In the genomic region with DNA sequence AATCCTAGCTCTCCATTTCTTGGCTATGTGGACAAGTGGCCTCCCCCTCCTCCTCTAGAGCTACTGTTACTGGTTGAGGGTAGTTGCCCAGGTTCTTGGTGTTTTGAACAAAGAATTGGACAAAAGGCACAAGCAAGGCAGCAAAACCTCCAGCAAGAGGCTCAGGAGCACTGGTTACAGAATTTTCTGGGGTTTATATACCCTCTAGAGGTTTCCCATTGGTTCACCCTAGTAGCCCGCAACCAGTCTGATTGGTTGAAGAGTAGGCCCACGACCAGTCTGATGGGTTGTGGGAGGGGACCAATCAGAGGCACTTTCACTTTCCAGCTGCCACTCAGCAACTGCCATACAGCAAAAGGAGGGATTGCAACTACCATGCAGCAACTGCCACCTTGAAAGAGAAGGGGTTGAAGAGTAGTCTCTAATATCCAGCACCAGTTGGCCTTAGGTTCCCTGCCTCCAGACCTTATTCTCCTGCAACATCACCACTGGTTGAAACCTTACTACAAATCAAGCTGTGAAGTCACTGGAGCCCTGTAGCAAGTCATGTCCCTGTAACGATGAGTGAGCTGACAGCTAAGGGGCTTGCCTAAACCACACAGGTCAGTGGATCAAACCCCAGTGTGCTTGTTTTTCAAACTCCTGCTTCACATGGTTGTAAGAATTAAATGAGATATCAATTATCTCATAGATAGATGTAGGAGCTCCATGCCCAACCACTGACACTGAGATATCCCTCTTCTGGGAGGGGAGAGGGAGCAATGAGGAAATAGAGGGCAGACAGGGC, we compare ENCODE assay signal across 1 cellular context.
TF ChIP-seq lines count a peak whose summit lies in the region.

No MANE protein-coding gene starts in this region.

TF ChIP-seq in HepG2, 621 proteins besides CTCF, POLR2A, EP300 and RAD21 (continued from another document and continues in another):
- TF ChIP-seq, protein P1, sequence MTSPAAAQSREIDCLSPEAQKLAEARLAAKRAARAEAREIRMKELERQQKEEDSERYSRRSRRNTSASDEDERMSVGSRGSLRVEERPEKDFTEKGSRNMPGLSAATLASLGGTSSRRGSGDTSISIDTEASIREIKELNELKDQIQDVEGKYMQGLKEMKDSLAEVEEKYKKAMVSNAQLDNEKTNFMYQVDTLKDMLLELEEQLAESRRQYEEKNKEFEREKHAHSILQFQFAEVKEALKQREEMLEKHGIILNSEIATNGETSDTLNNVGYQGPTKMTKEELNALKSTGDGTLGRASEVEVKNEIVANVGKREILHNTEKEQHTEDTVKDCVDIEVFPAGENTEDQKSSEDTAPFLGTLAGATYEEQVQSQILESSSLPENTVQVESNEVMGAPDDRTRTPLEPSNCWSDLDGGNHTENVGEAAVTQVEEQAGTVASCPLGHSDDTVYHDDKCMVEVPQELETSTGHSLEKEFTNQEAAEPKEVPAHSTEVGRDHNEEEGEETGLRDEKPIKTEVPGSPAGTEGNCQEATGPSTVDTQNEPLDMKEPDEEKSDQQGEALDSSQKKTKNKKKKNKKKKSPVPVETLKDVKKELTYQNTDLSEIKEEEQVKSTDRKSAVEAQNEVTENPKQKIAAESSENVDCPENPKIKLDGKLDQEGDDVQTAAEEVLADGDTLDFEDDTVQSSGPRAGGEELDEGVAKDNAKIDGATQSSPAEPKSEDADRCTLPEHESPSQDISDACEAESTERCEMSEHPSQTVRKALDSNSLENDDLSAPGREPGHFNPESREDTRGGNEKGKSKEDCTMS (CRISPR knock-in tag; conservative IDR thresholded peaks at IDR 0.05): no peak
- TF ChIP-seq DPF2 (CRISPR knock-in tag; IDR thresholded peaks at IDR 0.05; ENCODE audit: borderline replicate concordance, low read depth): no peak
- no peak for TF ChIP-seq ZFP36L1 (CRISPR knock-in tag; IDR thresholded peaks at IDR 0.05)
- TF ChIP-seq GZF1 (CRISPR knock-in tag; IDR thresholded peaks at IDR 0.05): no peak
- TF ChIP-seq ATRX (CRISPR knock-in tag; IDR thresholded peaks at IDR 0.05; ENCODE audit: borderline replicate concordance): no peak
- no peak for TF ChIP-seq ZNF790 (CRISPR knock-in tag; IDR thresholded peaks at IDR 0.05; ENCODE audit: borderline replicate concordance)
- no peak for TF ChIP-seq ZBTB3 (CRISPR knock-in tag; IDR thresholded peaks at IDR 0.05; ENCODE audit: borderline replicate concordance, low read depth)
- TF ChIP-seq SATB2 (CRISPR knock-in tag; IDR thresholded peaks at IDR 0.05): no peak
- TF ChIP-seq, protein P2, sequence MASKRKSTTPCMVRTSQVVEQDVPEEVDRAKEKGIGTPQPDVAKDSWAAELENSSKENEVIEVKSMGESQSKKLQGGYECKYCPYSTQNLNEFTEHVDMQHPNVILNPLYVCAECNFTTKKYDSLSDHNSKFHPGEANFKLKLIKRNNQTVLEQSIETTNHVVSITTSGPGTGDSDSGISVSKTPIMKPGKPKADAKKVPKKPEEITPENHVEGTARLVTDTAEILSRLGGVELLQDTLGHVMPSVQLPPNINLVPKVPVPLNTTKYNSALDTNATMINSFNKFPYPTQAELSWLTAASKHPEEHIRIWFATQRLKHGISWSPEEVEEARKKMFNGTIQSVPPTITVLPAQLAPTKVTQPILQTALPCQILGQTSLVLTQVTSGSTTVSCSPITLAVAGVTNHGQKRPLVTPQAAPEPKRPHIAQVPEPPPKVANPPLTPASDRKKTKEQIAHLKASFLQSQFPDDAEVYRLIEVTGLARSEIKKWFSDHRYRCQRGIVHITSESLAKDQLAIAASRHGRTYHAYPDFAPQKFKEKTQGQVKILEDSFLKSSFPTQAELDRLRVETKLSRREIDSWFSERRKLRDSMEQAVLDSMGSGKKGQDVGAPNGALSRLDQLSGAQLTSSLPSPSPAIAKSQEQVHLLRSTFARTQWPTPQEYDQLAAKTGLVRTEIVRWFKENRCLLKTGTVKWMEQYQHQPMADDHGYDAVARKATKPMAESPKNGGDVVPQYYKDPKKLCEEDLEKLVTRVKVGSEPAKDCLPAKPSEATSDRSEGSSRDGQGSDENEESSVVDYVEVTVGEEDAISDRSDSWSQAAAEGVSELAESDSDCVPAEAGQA (IDR thresholded peaks at IDR 0.05; ENCODE audit: low read depth): no peak
- TF ChIP-seq, protein P2 (CRISPR knock-in tag; IDR thresholded peaks at IDR 0.05; ENCODE audit: borderline replicate concordance): no peak
- no peak for TF ChIP-seq SCMH1 (CRISPR knock-in tag; IDR thresholded peaks at IDR 0.05; ENCODE audit: borderline replicate concordance)
- no peak for TF ChIP-seq CENPT (CRISPR knock-in tag; IDR thresholded peaks at IDR 0.05; ENCODE audit: low read depth)
- TF ChIP-seq, protein P3, sequence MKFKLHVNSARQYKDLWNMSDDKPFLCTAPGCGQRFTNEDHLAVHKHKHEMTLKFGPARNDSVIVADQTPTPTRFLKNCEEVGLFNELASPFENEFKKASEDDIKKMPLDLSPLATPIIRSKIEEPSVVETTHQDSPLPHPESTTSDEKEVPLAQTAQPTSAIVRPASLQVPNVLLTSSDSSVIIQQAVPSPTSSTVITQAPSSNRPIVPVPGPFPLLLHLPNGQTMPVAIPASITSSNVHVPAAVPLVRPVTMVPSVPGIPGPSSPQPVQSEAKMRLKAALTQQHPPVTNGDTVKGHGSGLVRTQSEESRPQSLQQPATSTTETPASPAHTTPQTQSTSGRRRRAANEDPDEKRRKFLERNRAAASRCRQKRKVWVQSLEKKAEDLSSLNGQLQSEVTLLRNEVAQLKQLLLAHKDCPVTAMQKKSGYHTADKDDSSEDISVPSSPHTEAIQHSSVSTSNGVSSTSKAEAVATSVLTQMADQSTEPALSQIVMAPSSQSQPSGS (CRISPR knock-in tag; IDR thresholded peaks at IDR 0.05): 0 out of 2 replicates have a peak, but pooled peaks have one; percentile 28
- TF ChIP-seq, protein P4, sequence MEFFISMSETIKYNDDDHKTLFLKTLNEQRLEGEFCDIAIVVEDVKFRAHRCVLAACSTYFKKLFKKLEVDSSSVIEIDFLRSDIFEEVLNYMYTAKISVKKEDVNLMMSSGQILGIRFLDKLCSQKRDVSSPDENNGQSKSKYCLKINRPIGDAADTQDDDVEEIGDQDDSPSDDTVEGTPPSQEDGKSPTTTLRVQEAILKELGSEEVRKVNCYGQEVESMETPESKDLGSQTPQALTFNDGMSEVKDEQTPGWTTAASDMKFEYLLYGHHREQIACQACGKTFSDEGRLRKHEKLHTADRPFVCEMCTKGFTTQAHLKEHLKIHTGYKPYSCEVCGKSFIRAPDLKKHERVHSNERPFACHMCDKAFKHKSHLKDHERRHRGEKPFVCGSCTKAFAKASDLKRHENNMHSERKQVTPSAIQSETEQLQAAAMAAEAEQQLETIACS (CRISPR knock-in tag; IDR thresholded peaks at IDR 0.05): no peak
- TF ChIP-seq, protein P5, sequence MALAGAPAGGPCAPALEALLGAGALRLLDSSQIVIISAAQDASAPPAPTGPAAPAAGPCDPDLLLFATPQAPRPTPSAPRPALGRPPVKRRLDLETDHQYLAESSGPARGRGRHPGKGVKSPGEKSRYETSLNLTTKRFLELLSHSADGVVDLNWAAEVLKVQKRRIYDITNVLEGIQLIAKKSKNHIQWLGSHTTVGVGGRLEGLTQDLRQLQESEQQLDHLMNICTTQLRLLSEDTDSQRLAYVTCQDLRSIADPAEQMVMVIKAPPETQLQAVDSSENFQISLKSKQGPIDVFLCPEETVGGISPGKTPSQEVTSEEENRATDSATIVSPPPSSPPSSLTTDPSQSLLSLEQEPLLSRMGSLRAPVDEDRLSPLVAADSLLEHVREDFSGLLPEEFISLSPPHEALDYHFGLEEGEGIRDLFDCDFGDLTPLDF (CRISPR knock-in tag; IDR thresholded peaks at IDR 0.05): no peak
- no peak for TF ChIP-seq TOPORS (CRISPR knock-in tag; IDR thresholded peaks at IDR 0.05)
- no peak for TF ChIP-seq NR2F1 (CRISPR knock-in tag; IDR thresholded peaks at IDR 0.05)
- TF ChIP-seq FOXM1 (CRISPR knock-in tag; IDR thresholded peaks at IDR 0.05): no peak
- TF ChIP-seq ZNF30 (CRISPR knock-in tag; IDR thresholded peaks at IDR 0.05): no peak
- TF ChIP-seq, protein P6, sequence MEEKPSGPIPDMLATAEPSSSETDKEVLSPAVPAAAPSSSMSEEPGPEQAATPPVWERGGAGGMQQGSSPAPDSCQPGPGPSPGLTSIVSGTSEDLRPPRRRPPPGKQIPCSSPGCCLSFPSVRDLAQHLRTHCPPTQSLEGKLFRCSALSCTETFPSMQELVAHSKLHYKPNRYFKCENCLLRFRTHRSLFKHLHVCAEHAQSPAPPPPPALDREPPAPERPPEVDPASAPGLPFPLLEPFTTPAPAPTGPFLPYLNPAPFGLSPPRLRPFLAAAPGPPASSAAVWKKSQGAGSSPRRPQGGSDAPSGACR (CRISPR knock-in tag; IDR thresholded peaks at IDR 0.05): no peak
- 0 out of 2 replicates have a peak, but pooled peaks have one; percentile 46 for TF ChIP-seq ARNT2 (CRISPR knock-in tag; IDR thresholded peaks at IDR 0.05; ENCODE audit: low read depth)
- TF ChIP-seq MIER3 (CRISPR knock-in tag; IDR thresholded peaks at IDR 0.05; ENCODE audit: borderline replicate concordance): no peak
- TF ChIP-seq, protein P7, sequence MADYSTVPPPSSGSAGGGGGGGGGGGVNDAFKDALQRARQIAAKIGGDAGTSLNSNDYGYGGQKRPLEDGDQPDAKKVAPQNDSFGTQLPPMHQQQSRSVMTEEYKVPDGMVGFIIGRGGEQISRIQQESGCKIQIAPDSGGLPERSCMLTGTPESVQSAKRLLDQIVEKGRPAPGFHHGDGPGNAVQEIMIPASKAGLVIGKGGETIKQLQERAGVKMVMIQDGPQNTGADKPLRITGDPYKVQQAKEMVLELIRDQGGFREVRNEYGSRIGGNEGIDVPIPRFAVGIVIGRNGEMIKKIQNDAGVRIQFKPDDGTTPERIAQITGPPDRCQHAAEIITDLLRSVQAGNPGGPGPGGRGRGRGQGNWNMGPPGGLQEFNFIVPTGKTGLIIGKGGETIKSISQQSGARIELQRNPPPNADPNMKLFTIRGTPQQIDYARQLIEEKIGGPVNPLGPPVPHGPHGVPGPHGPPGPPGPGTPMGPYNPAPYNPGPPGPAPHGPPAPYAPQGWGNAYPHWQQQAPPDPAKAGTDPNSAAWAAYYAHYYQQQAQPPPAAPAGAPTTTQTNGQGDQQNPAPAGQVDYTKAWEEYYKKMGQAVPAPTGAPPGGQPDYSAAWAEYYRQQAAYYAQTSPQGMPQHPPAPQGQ (CRISPR knock-in tag; IDR thresholded peaks at IDR 0.05; ENCODE audit: borderline replicate concordance): no peak
- peak; percentile 16; the same call in 1 of the 2 replicates for TF ChIP-seq CEBPG (CRISPR knock-in tag; IDR thresholded peaks at IDR 0.05)
- no peak for TF ChIP-seq YY1 (IDR thresholded peaks at IDR 0.05; ENCODE audit: insufficient read depth, insufficient replicate concordance, low read depth, low read length)
- no peak for TF ChIP-seq ZFP36L2 (CRISPR knock-in tag; IDR thresholded peaks at IDR 0.05)
- no peak for TF ChIP-seq ZFY (CRISPR knock-in tag; IDR thresholded peaks at IDR 0.05)
- no peak for TF ChIP-seq FOXA1 (IDR thresholded peaks at IDR 0.05)
- no peak for TF ChIP-seq FOXA1 (CRISPR knock-in tag; IDR thresholded peaks at IDR 0.05)
- TF ChIP-seq, protein P8, sequence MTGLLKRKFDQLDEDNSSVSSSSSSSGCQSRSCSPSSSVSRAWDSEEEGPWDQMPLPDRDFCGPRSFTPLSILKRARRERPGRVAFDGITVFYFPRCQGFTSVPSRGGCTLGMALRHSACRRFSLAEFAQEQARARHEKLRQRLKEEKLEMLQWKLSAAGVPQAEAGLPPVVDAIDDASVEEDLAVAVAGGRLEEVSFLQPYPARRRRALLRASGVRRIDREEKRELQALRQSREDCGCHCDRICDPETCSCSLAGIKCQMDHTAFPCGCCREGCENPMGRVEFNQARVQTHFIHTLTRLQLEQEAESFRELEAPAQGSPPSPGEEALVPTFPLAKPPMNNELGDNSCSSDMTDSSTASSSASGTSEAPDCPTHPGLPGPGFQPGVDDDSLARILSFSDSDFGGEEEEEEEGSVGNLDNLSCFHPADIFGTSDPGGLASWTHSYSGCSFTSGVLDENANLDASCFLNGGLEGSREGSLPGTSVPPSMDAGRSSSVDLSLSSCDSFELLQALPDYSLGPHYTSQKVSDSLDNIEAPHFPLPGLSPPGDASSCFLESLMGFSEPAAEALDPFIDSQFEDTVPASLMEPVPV (CRISPR knock-in tag; IDR thresholded peaks at IDR 0.05): no peak
- TF ChIP-seq SMC3 (IDR thresholded peaks at IDR 0.05; ENCODE audit: low read length): no peak
- TF ChIP-seq, protein P9, sequence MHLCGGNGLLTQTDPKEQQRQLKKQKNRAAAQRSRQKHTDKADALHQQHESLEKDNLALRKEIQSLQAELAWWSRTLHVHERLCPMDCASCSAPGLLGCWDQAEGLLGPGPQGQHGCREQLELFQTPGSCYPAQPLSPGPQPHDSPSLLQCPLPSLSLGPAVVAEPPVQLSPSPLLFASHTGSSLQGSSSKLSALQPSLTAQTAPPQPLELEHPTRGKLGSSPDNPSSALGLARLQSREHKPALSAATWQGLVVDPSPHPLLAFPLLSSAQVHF (CRISPR knock-in tag; IDR thresholded peaks at IDR 0.05): no peak
- TF ChIP-seq ZNF446 (CRISPR knock-in tag; IDR thresholded peaks at IDR 0.05): no peak
- TF ChIP-seq, protein P10, sequence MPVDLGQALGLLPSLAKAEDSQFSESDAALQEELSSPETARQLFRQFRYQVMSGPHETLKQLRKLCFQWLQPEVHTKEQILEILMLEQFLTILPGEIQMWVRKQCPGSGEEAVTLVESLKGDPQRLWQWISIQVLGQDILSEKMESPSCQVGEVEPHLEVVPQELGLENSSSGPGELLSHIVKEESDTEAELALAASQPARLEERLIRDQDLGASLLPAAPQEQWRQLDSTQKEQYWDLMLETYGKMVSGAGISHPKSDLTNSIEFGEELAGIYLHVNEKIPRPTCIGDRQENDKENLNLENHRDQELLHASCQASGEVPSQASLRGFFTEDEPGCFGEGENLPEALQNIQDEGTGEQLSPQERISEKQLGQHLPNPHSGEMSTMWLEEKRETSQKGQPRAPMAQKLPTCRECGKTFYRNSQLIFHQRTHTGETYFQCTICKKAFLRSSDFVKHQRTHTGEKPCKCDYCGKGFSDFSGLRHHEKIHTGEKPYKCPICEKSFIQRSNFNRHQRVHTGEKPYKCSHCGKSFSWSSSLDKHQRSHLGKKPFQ (CRISPR knock-in tag; IDR thresholded peaks at IDR 0.05; ENCODE audit: insufficient replicate concordance): no peak
- no peak for TF ChIP-seq U2AF1 (optimal IDR thresholded peaks at IDR 0.05; ENCODE audit: low read depth, low read length)
